In the genomic region with DNA sequence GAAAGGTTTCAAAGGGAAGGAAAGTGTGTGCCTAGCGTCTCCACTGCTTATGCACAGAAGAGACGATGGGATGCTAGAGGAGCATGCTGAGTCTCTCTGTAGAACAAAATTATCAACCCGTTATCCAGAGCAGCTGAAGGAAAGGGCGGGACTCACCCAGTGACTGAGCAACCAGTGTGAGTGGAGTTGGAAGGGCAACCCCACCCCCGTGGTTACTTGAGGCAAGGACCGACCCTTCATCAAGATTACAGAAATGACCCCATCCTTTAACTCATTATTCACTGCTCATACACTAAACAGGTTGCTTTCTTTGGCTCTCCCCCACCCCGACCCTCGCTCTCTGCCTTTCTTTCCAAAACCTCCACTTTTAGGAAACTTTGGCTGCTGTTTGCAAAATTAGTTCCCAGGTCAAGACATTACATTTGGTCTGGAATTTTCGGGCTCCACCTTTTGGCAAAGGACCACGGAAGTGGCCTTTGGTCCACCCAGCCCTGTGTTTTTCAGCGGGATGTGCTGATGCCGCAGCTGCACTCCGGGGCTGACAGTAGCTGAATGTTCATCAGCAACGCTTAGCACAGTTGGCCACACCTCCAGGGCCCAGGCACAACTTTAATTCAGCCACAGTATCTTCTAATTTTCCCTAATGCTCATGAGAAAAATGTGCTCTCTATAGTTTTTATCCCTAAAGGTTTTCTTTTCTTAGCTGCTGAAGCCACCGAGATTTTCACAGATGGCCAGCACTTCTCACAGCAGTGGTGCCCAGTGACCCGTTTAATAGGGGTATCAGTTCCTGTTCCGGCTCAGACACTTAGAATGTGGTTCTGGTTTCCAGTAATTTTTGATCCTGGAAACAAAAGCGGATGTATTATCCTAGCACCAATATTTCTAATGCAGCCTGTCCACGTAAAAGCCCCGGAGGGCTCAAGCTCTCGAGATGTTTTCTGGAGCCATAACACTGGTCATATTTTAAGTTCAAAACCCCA, we compare ENCODE assay signal across 13 cellular contexts.
DNase-seq lines count a peak whose midpoint lies in the region; ATAC-seq and TF ChIP-seq lines count a peak whose summit lies in the region.
"Had no signal": no experiment of that assay in that cellular context is flagged by ENCODE, and none has a peak within 500 bp of the region (broad histone marks: within the 10 kb centered on the region; RNA-seq: fewer than 3 reads in every experiment).

No MANE protein-coding gene starts in this region.

- CTCF ChIA-PET in GM10248 (lab: Yijun Ruan, JAX): interaction anchor here (1.0 to 4.8 kb wide), 7 partner anchors 10 to 555 kb away, joined by 3 to 37 read pairs (median 4); a partner anchor contains a TSS

- H2AFZ ChIP-seq in neural progenitor cell (replicated peaks): no peak overlapping the region

- no peak for TF ChIP-seq POLR2A in erythroblast (IDR thresholded peaks at IDR 0.05; ENCODE audit: low read length)

- POLR2A ChIA-PET in GM10248 (lab: Yijun Ruan, JAX): no interaction called here

- no peaks in the 10 kb centered on the region for H3F3A ChIP-seq in neural progenitor cell (ENCODE audit: low read depth)

- peaks cover 7% of the 10 kb centered on the region for H3K4me1 Mint-ChIP-seq in neural progenitor cell
- H3K4me1 Mint-ChIP-seq: activated naive CD8-positive, alpha-beta T cell treated with anti-CD3 and anti-CD28 coated beads, Interleukin-2, amount 10 ng/mL, durations not matched to agents 7 days and 5 days had no signal

- H3K36me3 ChIP-seq in neural progenitor cell: no peaks in the 10 kb centered on the region
- H3K36me3 ChIP-seq: colonic mucosa, MG63 had no signal

- H3K9me3 ChIP-seq in neural progenitor cell (ENCODE audit: low read depth): no peaks in the 10 kb centered on the region
- H3K9me3 ChIP-seq: colonic mucosa, MG63 had no signal

- H3K27me3 ChIP-seq in neural progenitor cell: no peaks in the 10 kb centered on the region
- H3K27me3 ChIP-seq: colonic mucosa, MG63 had no signal

- peak; percentile 36 for DNase-seq in GM10248 (ENCODE audit: extremely low spot score)
- DNase-seq in erythroblast (lab: John Stamatoyannopoulos, UW): peak; percentile 10 to 25
- peak; percentile 87 for DNase-seq in posterior vena cava (ENCODE audit: low spot score)
- no peak for DNase-seq in SKM-1 treated with dmso at 0.1 percent for 144 hours (lab: John Stamatoyannopoulos, UW; ENCODE audit: unreplicated experiment)
- no peak for DNase-seq in neural progenitor cell (ENCODE audit: low spot score)
- no peak for DNase-seq in AML-193 (lab: John Stamatoyannopoulos, UW)
- DNase-seq: activated naive CD8-positive, alpha-beta T cell treated with anti-CD3 and anti-CD28 coated beads, Interleukin-2, amount 10 ng/mL, durations not matched to agents 7 days and 5 days; colonic mucosa; DMS153; MG63; NCI-H345 had no signal

- no peak overlapping the region for H3K4me3 Mint-ChIP-seq in neural progenitor cell
- H3K4me3 Mint-ChIP-seq: activated naive CD8-positive, alpha-beta T cell treated with anti-CD3 and anti-CD28 coated beads, Interleukin-2, amount 10 ng/mL, durations not matched to agents 7 days and 5 days had no signal

- no peaks in the 10 kb centered on the region for H4K20me1 ChIP-seq in neural progenitor cell (ENCODE audit: low read depth)

- no peak overlapping the region for H3K27ac ChIP-seq in neural progenitor cell
- H3K27ac ChIP-seq: colonic mucosa had no signal

- no peak for TF ChIP-seq CTCF in GM10248 (IDR thresholded peaks at IDR 0.05; ENCODE audit: control extremely low read depth, extremely low read depth, low read depth, missing control alignments)
- no peak for TF ChIP-seq CTCF in neural progenitor cell (IDR thresholded peaks at IDR 0.05)

- no peaks in the 10 kb centered on the region for H3K79me2 ChIP-seq in neural progenitor cell (ENCODE audit: low read depth)

- ATAC-seq in HG02759 (IDR thresholded peaks at IDR 0.05; ENCODE audit: unreplicated experiment) (peak; percentile 46), HG03342 (IDR thresholded peaks at IDR 0.05; ENCODE audit: unreplicated experiment) (no peak)

- no peak overlapping the region for H3K4me2 ChIP-seq in neural progenitor cell

- H3K9me3 Mint-ChIP-seq in neural progenitor cell: no peaks in the 10 kb centered on the region
- H3K9me3 Mint-ChIP-seq: activated naive CD8-positive, alpha-beta T cell treated with anti-CD3 and anti-CD28 coated beads, Interleukin-2, amount 10 ng/mL, durations not matched to agents 7 days and 5 days had no signal

- no peaks in the 10 kb centered on the region for H3K36me3 Mint-ChIP-seq in neural progenitor cell
- H3K36me3 Mint-ChIP-seq: activated naive CD8-positive, alpha-beta T cell treated with anti-CD3 and anti-CD28 coated beads, Interleukin-2, amount 10 ng/mL, durations not matched to agents 7 days and 5 days had no signal

- intact Hi-C loops in posterior vena cava (cut with DNase I): loop anchor here in 1 of 2 donors (10.0 kb wide), 1 partner anchor 78 kb away; no protein-coding TSS in a partner anchor

- H3K27ac Mint-ChIP-seq in neural progenitor cell: no peak overlapping the region
- H3K27ac Mint-ChIP-seq: activated naive CD8-positive, alpha-beta T cell treated with anti-CD3 and anti-CD28 coated beads, Interleukin-2, amount 10 ng/mL, durations not matched to agents 7 days and 5 days had no signal

- no peak overlapping the region for H3K9ac ChIP-seq in neural progenitor cell

- no peaks in the 10 kb centered on the region for H3K4me1 ChIP-seq in neural progenitor cell
- H3K4me1 ChIP-seq: colonic mucosa had no signal

- peaks cover 2% of the 10 kb centered on the region for H3K27me3 Mint-ChIP-seq in neural progenitor cell (ENCODE audit: insufficient read depth, low read depth)

- H3K4me3 ChIP-seq in neural progenitor cell: no peak overlapping the region
- H3K4me3 ChIP-seq: colonic mucosa, MG63 had no signal

Comparison
In these comparisons a context has a peak if more than half of its experiments do, and no peak if none do; other contexts are left out.
1. DNase-seq: peak in GM10248 (single experiment), erythroblast (2 of 2) and posterior vena cava (single experiment); none in SKM-1 treated with dmso at 0.1 percent for 144 hours (single experiment), neural progenitor cell (single experiment) and AML-193 (0 of 2).